15 cellular contexts compared by ENCODE assay signal in genomic region chr20:64082126-64082638, GRCh38. TPM values are rescaled to one million over a fixed set of nuclear protein-coding genes. Genes with fewer than 3 reads are reported as not detected.
DNase-seq lines count a peak whose midpoint lies in the region; ATAC-seq, FAIRE-seq and TF ChIP-seq lines count a peak whose summit lies in the region.
"Had no signal": no experiment of that assay in that cellular context is flagged by ENCODE, and none has a peak within 500 bp of the region (broad histone marks: within the 10 kb centered on the region; RNA-seq: fewer than 3 reads in every experiment).

No MANE protein-coding gene starts in this region.

- no peak for ATAC-seq in K562
- ATAC-seq in SK-N-SH treated with all-trans-retinoic acid at 6 μM for 48 hours: no peak
- ATAC-seq: right cardiac atrium had no signal

- no TSS peak for BruUV-seq in K562 (replicated peaks; lab: Mats Ljungman, UMichigan)

- no peaks in the 10 kb centered on the region for H3K9me1 ChIP-seq in K562 (ENCODE audit: control insufficient read depth, insufficient read depth, low read length)

- no peaks in the 10 kb centered on the region; the same call in 1 of the 2 replicates for H4K20me1 ChIP-seq in K562 (replicated peaks; ENCODE audit: control insufficient read depth, insufficient read depth, low read length)
- peaks cover 19% of the 10 kb centered on the region for H4K20me1 ChIP-seq in neural progenitor cell (ENCODE audit: low read depth)

- TF ChIP-seq CTCF in K562 (IDR thresholded peaks at IDR 0.05 in 2 of 3, conservative IDR thresholded peaks at IDR 0.05 in 1 of 3; ENCODE audit: insufficient read depth in 2 of 3, low read depth in 1 of 3, low read length in 3 of 3): no peak
- no peak for TF ChIP-seq CTCF in neural progenitor cell (IDR thresholded peaks at IDR 0.05)

- H3K9ac ChIP-seq in K562 (ENCODE audit: insufficient read depth in 1 of 2, low read depth in 2 of 2, low read length in 2 of 2) (peak overlapping the region in 1 of 2 experiments; percentile 8; a peak in 2 of 4 replicates), neural progenitor cell (no peak overlapping the region)

- in situ Hi-C loops in K562 (cut with MboI): no loop called here

- WGBS in K562 (ENCODE audit: insufficient coverage, low coverage, missing lambda C conversion rate): 38% methylated on average over 7 of the region's 9 CpGs

- H3K4me2 ChIP-seq in K562 (ENCODE audit: insufficient read depth, low read length): no peak overlapping the region
- H3K4me2 ChIP-seq in neural progenitor cell: peak overlapping the region; percentile 97

- H2AFZ ChIP-seq in K562 (ENCODE audit: low read depth, low read length): 0 out of 2 replicates have a peak overlapping the region, but pooled peaks have one; percentile 19
- H2AFZ ChIP-seq in neural progenitor cell (replicated peaks): no peak overlapping the region

- H3F3A ChIP-seq in neural progenitor cell (ENCODE audit: low read depth): peaks cover 55% of the 10 kb centered on the region

- peaks cover 10% of the 10 kb centered on the region for H3K36me3 Mint-ChIP-seq in T-helper 2 cell treated with Interferon-gamma antibody and Interleukin-4, amounts not matched to agents 5 μg/mL and 100 μg/mL, for 36 hours (ENCODE audit: low read depth)
- no peaks in the 10 kb centered on the region for H3K36me3 Mint-ChIP-seq in neural progenitor cell

- no peaks in the 10 kb centered on the region for H3K9me3 ChIP-seq in K562 (replicated peaks; ENCODE audit: control insufficient read depth, insufficient read depth, low read depth, low read length)
- no peaks in the 10 kb centered on the region for H3K9me3 ChIP-seq in neural progenitor cell (ENCODE audit: low read depth)
- H3K9me3 ChIP-seq: A549, thoracic aorta had no signal

- H3K4me1 ChIP-seq in K562 (replicated peaks in 1 of 2; ENCODE audit: control insufficient read depth in 2 of 2, insufficient read depth in 2 of 2, low read length in 2 of 2) (peaks cover 16 to 77% of the 10 kb centered on the region in 2 experiments; a peak in 4 of 5 replicates), neural progenitor cell (peaks cover 27% of the 10 kb centered on the region)

- H3K27ac ChIP-seq in K562 (ENCODE audit: extremely low read depth, low read depth, low read length) (no peak overlapping the region), neural progenitor cell (no peak overlapping the region)
- H3K27ac ChIP-seq: thoracic aorta had no signal

- H3K27ac Mint-ChIP-seq in T-helper 2 cell treated with Interferon-gamma antibody and Interleukin-4, amounts not matched to agents 5 μg/mL and 100 μg/mL, for 36 hours: no peak overlapping the region
- H3K27ac Mint-ChIP-seq in neural progenitor cell: no peak overlapping the region

- no peak for DNase-seq in T-helper 2 cell treated with Interferon-gamma antibody and Interleukin-4, amounts not matched to agents 5 μg/mL and 100 μg/mL, for 36 hours (ENCODE audit: low spot score)
- DNase-seq in T-helper 2 cell (no peak), HTR-8/SVneo (ENCODE audit: insufficient read length, low spot score) (no peak), K562 (ENCODE audit: extremely low read depth in 1 of 4, low spot score in 3 of 4) (peak in 1 of 4 experiments; percentile 42), neural progenitor cell (ENCODE audit: low spot score) (peak; percentile 56), NCI-H1694 (lab: John Stamatoyannopoulos, UW) (no peak), GM19239 (ENCODE audit: insufficient read length, low spot score) (no peak)
- DNase-seq: activated CD8-positive, alpha-beta memory T cell treated with anti-CD3 and anti-CD28 coated beads for 24 hours; NCI-H1092 treated with DMSO at 0.1 percent for 48 hours; NCI-H82 had no signal

- H3K27me3 Mint-ChIP-seq in T-helper 2 cell treated with Interferon-gamma antibody and Interleukin-4, amounts not matched to agents 5 μg/mL and 100 μg/mL, for 36 hours (ENCODE audit: low read depth): peaks cover 41% of the 10 kb centered on the region
- peaks cover 22% of the 10 kb centered on the region for H3K27me3 Mint-ChIP-seq in neural progenitor cell (ENCODE audit: insufficient read depth, low read depth)

- no peak for TF ChIP-seq POLR2A in K562 (conservative IDR thresholded peaks at IDR 0.05)

- TF ChIP-seq EP300 in K562 (IDR thresholded peaks at IDR 0.05; ENCODE audit: low read length): no peak

- H3K4me3 ChIP-seq in K562 (no peak overlapping the region), neural progenitor cell (no peak overlapping the region)

- CTCF ChIA-PET in K562 (lab: Yijun Ruan, JAX; ENCODE audit: low intra/inter-chr PET ratio): interaction anchor here (2.4 kb wide), 1 partner anchor 38 kb away, joined by 14 read pairs; no protein-coding TSS in a partner anchor

- peaks cover 10% of the 10 kb centered on the region; the same call in 2 of the 3 replicates for H3K79me2 ChIP-seq in K562 (ENCODE audit: control insufficient read depth, insufficient read depth, low read length)
- H3K79me2 ChIP-seq in neural progenitor cell (ENCODE audit: low read depth): no peaks in the 10 kb centered on the region

- no peaks in the 10 kb centered on the region for H3K9me3 Mint-ChIP-seq in T-helper 2 cell treated with Interferon-gamma antibody and Interleukin-4, amounts not matched to agents 5 μg/mL and 100 μg/mL, for 36 hours
- peaks cover 9% of the 10 kb centered on the region for H3K9me3 Mint-ChIP-seq in neural progenitor cell

- no peak for TF ChIP-seq RAD21 in K562 (CRISPR knock-in tag; conservative IDR thresholded peaks at IDR 0.05 in 1 of 2, IDR thresholded peaks at IDR 0.05 in 1 of 2)

- H3K36me3 ChIP-seq in K562 (ENCODE audit: control insufficient read depth, insufficient read depth, low read length) (no peaks in the 10 kb centered on the region), neural progenitor cell (no peaks in the 10 kb centered on the region)
- H3K36me3 ChIP-seq: thoracic aorta had no signal

- intact Hi-C loops in K562 (cut with micrococcal nuclease): no loop called here

- H3K27me3 ChIP-seq in K562 (ENCODE audit: control insufficient read depth in 2 of 2, insufficient read depth in 2 of 2, low read length in 2 of 2) (peaks cover 6 to 30% of the 10 kb centered on the region in 2 experiments; a peak in 4 of 5 replicates), neural progenitor cell (peaks cover 78% of the 10 kb centered on the region)

- peak overlapping the region; percentile 52 for H3K4me3 Mint-ChIP-seq in T-helper 2 cell treated with Interferon-gamma antibody and Interleukin-4, amounts not matched to agents 5 μg/mL and 100 μg/mL, for 36 hours
- H3K4me3 Mint-ChIP-seq in neural progenitor cell: peak overlapping the region; percentile 73

- peaks cover 26% of the 10 kb centered on the region for H3K4me1 Mint-ChIP-seq in T-helper 2 cell treated with Interferon-gamma antibody and Interleukin-4, amounts not matched to agents 5 μg/mL and 100 μg/mL, for 36 hours (ENCODE audit: low read depth)
- peaks cover 41% of the 10 kb centered on the region for H3K4me1 Mint-ChIP-seq in neural progenitor cell

- POLR2A ChIA-PET in K562 (lab: Yijun Ruan, JAX): interaction anchor here (1.0 kb wide), 1 partner anchor 8 kb away, joined by 3 read pairs; no protein-coding TSS in a partner anchor

- FAIRE-seq in HTR-8/SVneo (lab: Jason Lieb, UNC) (peak; percentile 82), K562 (lab: Jason Lieb, UNC) (no peak), GM19239 (lab: Jason Lieb, UNC) (no peak)
- FAIRE-seq: A549, endometrium had no signal

RNA-seq across cellular contexts. Expression of gene LKAAEAR1, which starts 2.0 kb away (rescaled TPM):
- total RNA-seq in K562 (2011; cell fraction: chromatin; rRNA removed; ENCODE audit: low replicate concordance): not detected in 2 replicates
- not detected in 2 replicates for total RNA-seq in K562 (2011; cell fraction: nucleolus; rRNA removed)
- not detected in 2 replicates for total RNA-seq in K562 (2011; cell fraction: nucleoplasm; rRNA removed)
- total RNA-seq in K562 (2014; rRNA removed) (not detected in 2 replicates), K562 (2014; rRNA removed; fragmentation: Illumina TruSeq; extraction: Trizol) (not detected in 2 replicates), K562 (2015; rRNA removed; fragmentation: Illumina TruSeq; extraction: Trizol) (not detected in 2 replicates), K562 (2021) (not detected in 2 replicates), neural progenitor cell (ENCODE audit: low replicate concordance) (0.99 TPM in 1 of 2 replicates, not detected in the other)
- polyA plus RNA-seq in K562 (2011; rRNA removed) (not detected in 2 replicates), K562 (2014; fragmentation: Illumina TruSeq; extraction: Trizol) (not detected in 2 replicates), K562 (2014; fragmentation: Nextera tagmentation; extraction: Ambion mirVana) (not detected), K562 (2014; rRNA removed) (not detected in 2 replicates)
- polyA plus RNA-seq in K562 (2011; cell fraction: cytosol; rRNA removed): not detected in 2 replicates
- not detected in 2 replicates for polyA plus RNA-seq in K562 (2011; cell fraction: nucleus; rRNA removed)
- not detected in 2 replicates for polyA plus RNA-seq in K562 (2012)
- not detected in 2 replicates for polyA minus RNA-seq in K562 (2011; rRNA and poly(A)+ RNA removed)
- polyA minus RNA-seq in K562 (2011; cell fraction: cytosol; rRNA and poly(A)+ RNA removed): not detected in 2 replicates
- not detected in 2 replicates for polyA minus RNA-seq in K562 (2011; cell fraction: nucleus; rRNA and poly(A)+ RNA removed)
- total RNA-seq: thoracic aorta had no signal

RNA-seq across cellular contexts. Expression of gene OPRL1, which starts 2.3 kb away (rescaled TPM):
- total RNA-seq in K562 (2011; cell fraction: chromatin; rRNA removed; ENCODE audit: low replicate concordance): 0.40 and 0.86 TPM in 2 replicates
- total RNA-seq in K562 (2011; cell fraction: nucleolus; rRNA removed): 0.67 and 0.79 TPM in 2 replicates
- total RNA-seq in K562 (2011; cell fraction: nucleoplasm; rRNA removed): 0.23 and 0.66 TPM in 2 replicates
- total RNA-seq in K562 (2014; rRNA removed): 0.09 and 0.37 TPM in 2 replicates
- 0.07 TPM in 1 of 2 replicates, not detected in the other for total RNA-seq in K562 (2014; rRNA removed; fragmentation: Illumina TruSeq; extraction: Trizol)
- total RNA-seq in K562 (2015; rRNA removed; fragmentation: Illumina TruSeq; extraction: Trizol): 0.14 and 0.15 TPM in 2 replicates
- total RNA-seq in K562 (2021): 0.22 and 0.33 TPM in 2 replicates
- polyA plus RNA-seq in K562 (2011; rRNA removed): 0.17 and 0.64 TPM in 2 replicates
- polyA plus RNA-seq in K562 (2011; cell fraction: cytosol; rRNA removed): 0.55 and 0.76 TPM in 2 replicates
- 0.67 and 0.70 TPM in 2 replicates for polyA plus RNA-seq in K562 (2011; cell fraction: nucleus; rRNA removed)
- polyA plus RNA-seq in K562 (2012): 0.46 and 1.1 TPM in 2 replicates
- 0.06 and 0.11 TPM in 2 replicates for polyA plus RNA-seq in K562 (2014; fragmentation: Illumina TruSeq; extraction: Trizol)
- polyA plus RNA-seq in K562 (2014; fragmentation: Nextera tagmentation; extraction: Ambion mirVana): not detected
- 0.04 and 0.11 TPM in 2 replicates for polyA plus RNA-seq in K562 (2014; rRNA removed)
- 0.39 and 0.48 TPM in 2 replicates for polyA minus RNA-seq in K562 (2011; rRNA and poly(A)+ RNA removed)
- polyA minus RNA-seq in K562 (2011; cell fraction: cytosol; rRNA and poly(A)+ RNA removed): 0.48 and 0.55 TPM in 2 replicates
- polyA minus RNA-seq in K562 (2011; cell fraction: nucleus; rRNA and poly(A)+ RNA removed): 0.13 and 0.33 TPM in 2 replicates
- 1.3 and 3.3 TPM in 2 replicates for total RNA-seq in neural progenitor cell (ENCODE audit: low replicate concordance)

RNA-seq across cellular contexts. Expression of gene RGS19, which starts 2.9 kb away (rescaled TPM):
- total RNA-seq in K562 (2011; cell fraction: chromatin; rRNA removed; ENCODE audit: low replicate concordance): 7.1 and 15.6 TPM in 2 replicates
- 13.2 and 13.3 TPM in 2 replicates for total RNA-seq in K562 (2011; cell fraction: nucleolus; rRNA removed)
- 7.2 and 10.5 TPM in 2 replicates for total RNA-seq in K562 (2011; cell fraction: nucleoplasm; rRNA removed)
- total RNA-seq in K562 (2014; rRNA removed): 23.7 and 26.9 TPM in 2 replicates
- 3.2 and 3.3 TPM in 2 replicates for total RNA-seq in K562 (2014; rRNA removed; fragmentation: Illumina TruSeq; extraction: Trizol)
- 14.3 and 14.6 TPM in 2 replicates for total RNA-seq in K562 (2015; rRNA removed; fragmentation: Illumina TruSeq; extraction: Trizol)
- 20.7 and 21.0 TPM in 2 replicates for total RNA-seq in K562 (2021)
- 14.7 and 23.9 TPM in 2 replicates for polyA plus RNA-seq in K562 (2011; rRNA removed)
- polyA plus RNA-seq in K562 (2011; cell fraction: cytosol; rRNA removed): 31.1 and 65.3 TPM in 2 replicates
- polyA plus RNA-seq in K562 (2011; cell fraction: nucleus; rRNA removed): 19.9 and 25.8 TPM in 2 replicates
- polyA plus RNA-seq in K562 (2012): 17.9 and 19.3 TPM in 2 replicates
- polyA plus RNA-seq in K562 (2014; fragmentation: Illumina TruSeq; extraction: Trizol): 5.2 and 11.0 TPM in 2 replicates
- under 1 TPM; 0.41 to 0.98 TPM for polyA plus RNA-seq in K562 (2014; fragmentation: Nextera tagmentation; extraction: Ambion mirVana)
- polyA plus RNA-seq in K562 (2014; rRNA removed): 21.9 and 23.4 TPM in 2 replicates
- polyA minus RNA-seq in K562 (2011; rRNA and poly(A)+ RNA removed): 4.7 and 4.8 TPM in 2 replicates
- polyA minus RNA-seq in K562 (2011; cell fraction: cytosol; rRNA and poly(A)+ RNA removed): 9.5 and 22.4 TPM in 2 replicates
- 5.7 and 8.8 TPM in 2 replicates for polyA minus RNA-seq in K562 (2011; cell fraction: nucleus; rRNA and poly(A)+ RNA removed)
- 2.0 and 11.0 TPM in 2 replicates for total RNA-seq in neural progenitor cell (ENCODE audit: low replicate concordance)

RNA-seq across cellular contexts. Expression of gene TCEA2, which starts 19.2 kb away (rescaled TPM):
- total RNA-seq in K562 (2011; cell fraction: chromatin; rRNA removed; ENCODE audit: low replicate concordance): 17.4 and 45.7 TPM in 2 replicates
- 25.8 and 31.0 TPM in 2 replicates for total RNA-seq in K562 (2011; cell fraction: nucleolus; rRNA removed)
- 17.7 and 19.9 TPM in 2 replicates for total RNA-seq in K562 (2011; cell fraction: nucleoplasm; rRNA removed)
- 5.4 and 7.8 TPM in 2 replicates for total RNA-seq in K562 (2014; rRNA removed)
- total RNA-seq in K562 (2014; rRNA removed; fragmentation: Illumina TruSeq; extraction: Trizol): 3.0 and 3.6 TPM in 2 replicates
- 6.4 and 6.9 TPM in 2 replicates for total RNA-seq in K562 (2015; rRNA removed; fragmentation: Illumina TruSeq; extraction: Trizol)
- 18.7 and 28.7 TPM in 2 replicates for total RNA-seq in K562 (2021)
- 8.6 and 14.0 TPM in 2 replicates for polyA plus RNA-seq in K562 (2011; rRNA removed)
- polyA plus RNA-seq in K562 (2011; cell fraction: cytosol; rRNA removed): 14.2 and 18.7 TPM in 2 replicates
- polyA plus RNA-seq in K562 (2011; cell fraction: nucleus; rRNA removed): 63.0 and 66.6 TPM in 2 replicates
- polyA plus RNA-seq in K562 (2012): 15.6 and 29.0 TPM in 2 replicates
- 5.0 and 8.5 TPM in 2 replicates for polyA plus RNA-seq in K562 (2014; fragmentation: Illumina TruSeq; extraction: Trizol)
- polyA plus RNA-seq in K562 (2014; fragmentation: Nextera tagmentation; extraction: Ambion mirVana): 1 to 10 TPM; 1.4 to 1.9 TPM
- 8.0 and 10.0 TPM in 2 replicates for polyA plus RNA-seq in K562 (2014; rRNA removed)
- 3.3 and 4.4 TPM in 2 replicates for polyA minus RNA-seq in K562 (2011; rRNA and poly(A)+ RNA removed)
- polyA minus RNA-seq in K562 (2011; cell fraction: cytosol; rRNA and poly(A)+ RNA removed): 4.1 and 11.9 TPM in 2 replicates
- polyA minus RNA-seq in K562 (2011; cell fraction: nucleus; rRNA and poly(A)+ RNA removed): 11.4 and 20.1 TPM in 2 replicates
- 23.2 and 51.2 TPM in 2 replicates for total RNA-seq in neural progenitor cell (ENCODE audit: low replicate concordance)

RNA-seq across cellular contexts. Expression of gene NPBWR2, which starts 25.2 kb away (rescaled TPM):
- not detected in 2 replicates for total RNA-seq in K562 (2011; cell fraction: chromatin; rRNA removed; ENCODE audit: low replicate concordance)
- not detected in 2 replicates for total RNA-seq in K562 (2011; cell fraction: nucleolus; rRNA removed)
- total RNA-seq in K562 (2011; cell fraction: nucleoplasm; rRNA removed): not detected in 2 replicates
- total RNA-seq in K562 (2014; rRNA removed) (not detected in 2 replicates), K562 (2014; rRNA removed; fragmentation: Illumina TruSeq; extraction: Trizol) (not detected in 2 replicates), K562 (2015; rRNA removed; fragmentation: Illumina TruSeq; extraction: Trizol) (not detected in 2 replicates), K562 (2021) (not detected in 2 replicates), neural progenitor cell (ENCODE audit: low replicate concordance) (not detected in 2 replicates)
- polyA plus RNA-seq in K562 (2011; rRNA removed) (not detected in 2 replicates), K562 (2014; fragmentation: Illumina TruSeq; extraction: Trizol) (not detected in 2 replicates), K562 (2014; fragmentation: Nextera tagmentation; extraction: Ambion mirVana) (not detected), K562 (2014; rRNA removed) (not detected in 2 replicates)
- polyA plus RNA-seq in K562 (2011; cell fraction: cytosol; rRNA removed): not detected in 2 replicates
- polyA plus RNA-seq in K562 (2011; cell fraction: nucleus; rRNA removed): not detected in 2 replicates
- not detected in 2 replicates for polyA plus RNA-seq in K562 (2012)
- polyA minus RNA-seq in K562 (2011; rRNA and poly(A)+ RNA removed): not detected in 2 replicates
- polyA minus RNA-seq in K562 (2011; cell fraction: cytosol; rRNA and poly(A)+ RNA removed): not detected in 2 replicates
- not detected in 2 replicates for polyA minus RNA-seq in K562 (2011; cell fraction: nucleus; rRNA and poly(A)+ RNA removed)
- total RNA-seq: right cardiac atrium, thoracic aorta had no signal
- polyA plus RNA-seq: A549, right cardiac atrium had no signal
